In genomic region chr12:118327381-118327780, GRCh38 we compare ENCODE assay signal across 18 cellular contexts. TPM values are rescaled to one million over a fixed set of nuclear protein-coding genes. Genes with fewer than 3 reads are reported as not detected.
DNase-seq lines count a peak whose midpoint lies in the region; ATAC-seq and TF ChIP-seq lines count a peak whose summit lies in the region.
"Had no signal": no experiment of that assay in that cellular context is flagged by ENCODE, and none has a peak within 500 bp of the region (broad histone marks: within the 10 kb centered on the region; RNA-seq: fewer than 3 reads in every experiment).

No MANE protein-coding gene starts in this region.

- H3K9me2 ChIP-seq in SK-N-SH: no peaks in the 10 kb centered on the region

- CTCF ChIA-PET in SK-N-SH (lab: Yijun Ruan, JAX): interaction anchor here (1.0 kb wide), 1 partner anchor 49 kb away, joined by 4 read pairs; the partner anchor contains the start of gene SUDS3

- no peak overlapping the region for H3K9ac ChIP-seq in SK-N-SH
- H3K9ac ChIP-seq: BLaER1 treated with 17β-estradiol and CSF1 and Interleukin-3, amounts not matched to agents 10 nM and 100 nM had no signal

- no peak for DNase-seq in SK-N-SH
- DNase-seq in chondrocyte (ENCODE audit: low spot score): no peak
- DNase-seq in iris pigment epithelial cell (ENCODE audit: low read depth): peak; percentile 31
- no peak for DNase-seq in hippocampal formation (lab: John Stamatoyannopoulos, UW)
- DNase-seq in brain microvascular endothelial cell: no peak
- no peak for DNase-seq in HuH-7.5 (ENCODE audit: low spot score)
- DNase-seq: DND-41, GDM1, NCI-H1930, NCI-H446 treated with DMSO at 0.1 percent for 48 hours, NCI-H748 treated with DMSO at 0.1 percent for 48 hours, RPMI8226, SIG-M5 had no signal

- in situ Hi-C loops in brain microvascular endothelial cell (cut with HindIII; ENCODE audit: low pct_ligation_motif_present, low sequenced_read_pairs): no loop called here

- H3K4me2 ChIP-seq in SK-N-SH: peak overlapping the region; percentile 29; the same call in 1 of the 2 replicates

- H3K27me3 ChIP-seq in SK-N-SH (ENCODE audit: insufficient read depth) (no peaks in the 10 kb centered on the region), brain microvascular endothelial cell (replicated peaks) (no peaks in the 10 kb centered on the region)
- H3K27me3 ChIP-seq: BLaER1 treated with 17β-estradiol and CSF1 and Interleukin-3, amounts not matched to agents 10 nM and 100 nM had no signal

- H3K9me3 ChIP-seq in SK-N-SH: no peaks in the 10 kb centered on the region

- H3K4me3 ChIP-seq in SK-N-SH (ENCODE audit: low read depth in 2 of 2, low read length in 1 of 2) (no peak overlapping the region), brain microvascular endothelial cell (ENCODE audit: low read depth, low read length) (no peak overlapping the region)
- H3K4me3 ChIP-seq: BLaER1 treated with 17β-estradiol and CSF1 and Interleukin-3, amounts not matched to agents 10 nM and 100 nM; GM12878 had no signal

- peak overlapping the region; percentile 74 for H3K27ac Mint-ChIP-seq in chondrocyte (ENCODE audit: unreplicated experiment)
- H3K27ac Mint-ChIP-seq in stimulated activated memory B cell treated with anti-CD40 and anti-IgM and Interleukin-4, amounts not matched to agents 10 μg/mL and 1 μg/mL and 100 μg/mL, for 72 hours: peak overlapping the region; percentile 70

- POLR2A ChIA-PET in SK-N-SH (lab: Yijun Ruan, JAX): no interaction called here

- H3K4me3 Mint-ChIP-seq in chondrocyte (ENCODE audit: unreplicated experiment): no peak overlapping the region
- H3K4me3 Mint-ChIP-seq in stimulated activated memory B cell treated with anti-CD40 and anti-IgM and Interleukin-4, amounts not matched to agents 10 μg/mL and 1 μg/mL and 100 μg/mL, for 72 hours: no peak overlapping the region

- TF ChIP-seq CTCF in SK-N-SH (IDR thresholded peaks at IDR 0.05) (no peak), chondrocyte (IDR thresholded peaks at IDR 0.05) (no peak), brain microvascular endothelial cell (IDR thresholded peaks at IDR 0.05; ENCODE audit: low read depth, low read length, missing control alignments) (no peak)

- no peak for TF ChIP-seq RAD21 in SK-N-SH (IDR thresholded peaks at IDR 0.05; ENCODE audit: low read length)

- H3K27me3 Mint-ChIP-seq in chondrocyte (ENCODE audit: low read depth): no peaks in the 10 kb centered on the region
- H3K27me3 Mint-ChIP-seq in stimulated activated memory B cell treated with anti-CD40 and anti-IgM and Interleukin-4, amounts not matched to agents 10 μg/mL and 1 μg/mL and 100 μg/mL, for 72 hours: no peaks in the 10 kb centered on the region

- peaks cover 31% of the 10 kb centered on the region for H3K79me2 ChIP-seq in SK-N-SH (ENCODE audit: insufficient read depth)

- no peaks in the 10 kb centered on the region for H4K20me1 ChIP-seq in SK-N-SH (ENCODE audit: insufficient read depth)

- H3K4me1 ChIP-seq in SK-N-SH (ENCODE audit: control insufficient read depth in 1 of 2, insufficient read depth in 2 of 2, low read depth in 1 of 2, low read length in 1 of 2): peaks cover 37 to 50% of the 10 kb centered on the region in 2 experiments

- no peak for TF ChIP-seq EP300 in SK-N-SH (IDR thresholded peaks at IDR 0.05; ENCODE audit: borderline replicate concordance in 1 of 2, low read depth in 1 of 2, low read length in 1 of 2)

- peaks cover 42% of the 10 kb centered on the region for H3F3A ChIP-seq in SK-N-SH (replicated peaks; ENCODE audit: insufficient read depth)

- H3K27ac ChIP-seq in SK-N-SH (ENCODE audit: low read depth in 2 of 2, low read length in 1 of 2) (peak overlapping the region; percentile 36 to 77; a peak in 3 of 4 replicates), brain microvascular endothelial cell (no peak overlapping the region)
- H3K27ac ChIP-seq: 22Rv1; BLaER1 treated with 17β-estradiol and CSF1 and Interleukin-3, amounts not matched to agents 10 nM and 100 nM had no signal

- no peak overlapping the region for H2AFZ ChIP-seq in SK-N-SH (ENCODE audit: low read depth)

- H3K36me3 Mint-ChIP-seq in chondrocyte (ENCODE audit: low read depth): no peaks in the 10 kb centered on the region
- H3K36me3 Mint-ChIP-seq in stimulated activated memory B cell treated with anti-CD40 and anti-IgM and Interleukin-4, amounts not matched to agents 10 μg/mL and 1 μg/mL and 100 μg/mL, for 72 hours: peaks cover 12% of the 10 kb centered on the region

- no peak for ATAC-seq in SK-N-SH treated with all-trans-retinoic acid at 6 μM for 48 hours
- ATAC-seq in stimulated activated memory B cell treated with anti-CD40 and anti-IgM and Interleukin-4, amounts not matched to agents 10 μg/mL and 1 μg/mL and 100 μg/mL, for 72 hours: no peak

- H3K4me1 Mint-ChIP-seq in chondrocyte (ENCODE audit: low read depth): peaks cover 43% of the 10 kb centered on the region
- peaks cover 45% of the 10 kb centered on the region for H3K4me1 Mint-ChIP-seq in stimulated activated memory B cell treated with anti-CD40 and anti-IgM and Interleukin-4, amounts not matched to agents 10 μg/mL and 1 μg/mL and 100 μg/mL, for 72 hours

- H3K36me3 ChIP-seq in SK-N-SH (replicated peaks in 1 of 2; ENCODE audit: control insufficient read depth in 1 of 2, insufficient read depth in 2 of 2, low read length in 1 of 2): peaks cover 0 to 9% of the 10 kb centered on the region in 2 experiments
- H3K36me3 ChIP-seq in brain microvascular endothelial cell (replicated peaks): no peaks in the 10 kb centered on the region

- H3K9me3 Mint-ChIP-seq in chondrocyte (ENCODE audit: low read depth): no peaks in the 10 kb centered on the region
- no peaks in the 10 kb centered on the region for H3K9me3 Mint-ChIP-seq in stimulated activated memory B cell treated with anti-CD40 and anti-IgM and Interleukin-4, amounts not matched to agents 10 μg/mL and 1 μg/mL and 100 μg/mL, for 72 hours

TF ChIP-seq in SK-N-SH, 30 proteins besides CTCF, POLR2A, EP300 and RAD21 (continues in another document):
- TF ChIP-seq CHD2 (IDR thresholded peaks at IDR 0.05; ENCODE audit: low read length, partially characterized antibody) (no peak), FOXJ3 (CRISPR knock-in tag; IDR thresholded peaks at IDR 0.05) (no peak), FOSL2 (IDR thresholded peaks at IDR 0.05; ENCODE audit: borderline replicate concordance, low read depth) (no peak), MXI1 (IDR thresholded peaks at IDR 0.05; ENCODE audit: low read depth, low read length) (no peak), USF1 (IDR thresholded peaks at IDR 0.05; ENCODE audit: borderline replicate concordance, low read depth) (no peak), FOXM1 (IDR thresholded peaks at IDR 0.05; ENCODE audit: low read depth) (no peak), TCF12 (IDR thresholded peaks at IDR 0.05) (no peak), GATA2 (CRISPR knock-in tag; IDR thresholded peaks at IDR 0.05) (no peak), TAF1 (IDR thresholded peaks at IDR 0.05; ENCODE audit: borderline replicate concordance, low read depth, low read length) (no peak), ELF1 (IDR thresholded peaks at IDR 0.05) (no peak)

TF ChIP-seq in SK-N-SH treated with all-trans-retinoic acid at 6 μM for 48 hours, 23 proteins besides CTCF, POLR2A, EP300 and RAD21 (continues in another document):
- no peak for TF ChIP-seq ZNF8 (CRISPR knock-in tag; IDR thresholded peaks at IDR 0.05)
- no peak for TF ChIP-seq CSDC2 (CRISPR knock-in tag; IDR thresholded peaks at IDR 0.05)
- TF ChIP-seq TSHZ2 (CRISPR knock-in tag; IDR thresholded peaks at IDR 0.05): no peak
- TF ChIP-seq ZFP30 (CRISPR knock-in tag; IDR thresholded peaks at IDR 0.05): no peak
- TF ChIP-seq PPARA (CRISPR knock-in tag; IDR thresholded peaks at IDR 0.05; ENCODE audit: borderline replicate concordance): no peak
- TF ChIP-seq ARNTL (CRISPR knock-in tag; IDR thresholded peaks at IDR 0.05; ENCODE audit: borderline replicate concordance, low read depth): no peak
- no peak for TF ChIP-seq CREB5 (CRISPR knock-in tag; IDR thresholded peaks at IDR 0.05; ENCODE audit: low read depth)

RNA-seq across cellular contexts. Expression of gene TAOK3, which starts 45.3 kb away (rescaled TPM):
- polyA plus RNA-seq in SK-N-SH (2012; rRNA removed): 18.1 and 20.6 TPM in 2 replicates
- 23.6 and 26.1 TPM in 2 replicates for polyA plus RNA-seq in SK-N-SH (2012; cell fraction: cytosol; rRNA removed)
- 24.4 and 31.0 TPM in 2 replicates for polyA plus RNA-seq in SK-N-SH (2012; cell fraction: nucleus; rRNA removed)
- 18.3 to 31.3 TPM (median 19.9 TPM) in 3 replicates for total RNA-seq in chondrocyte

RNA-seq across cellular contexts. Expression of gene SUDS3, which starts 49.0 kb away (rescaled TPM):
- 15.0 and 21.8 TPM in 2 replicates for polyA plus RNA-seq in SK-N-SH (2012; rRNA removed)
- polyA plus RNA-seq in SK-N-SH (2012; cell fraction: cytosol; rRNA removed): 17.4 and 17.5 TPM in 2 replicates
- polyA plus RNA-seq in SK-N-SH (2012; cell fraction: nucleus; rRNA removed): 46.3 and 50.3 TPM in 2 replicates
- 22.6 to 27.8 TPM (median 23.4 TPM) in 3 replicates for total RNA-seq in chondrocyte
